18 cellular contexts compared by ENCODE assay signal in the genomic region with DNA sequence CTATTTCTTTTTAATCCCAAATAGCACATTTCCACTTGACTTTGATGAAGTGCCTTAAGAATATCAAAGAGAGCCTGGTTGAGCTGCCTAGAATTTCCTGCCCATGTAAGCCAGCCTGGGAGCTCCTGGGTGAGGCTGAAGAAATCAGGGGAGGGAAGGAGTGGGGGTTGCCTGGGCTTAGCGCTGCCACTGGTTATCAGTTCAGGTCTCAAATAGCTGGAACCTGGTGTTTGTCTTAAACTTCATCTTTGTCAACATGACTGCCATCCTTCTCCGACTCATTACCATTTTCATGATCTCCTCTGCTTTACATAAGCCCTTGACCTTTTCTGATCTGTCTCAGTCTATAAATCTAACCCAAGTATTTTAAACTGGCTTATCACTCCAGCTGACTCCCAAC.
"Had no signal": no experiment of that assay in that cellular context is flagged by ENCODE, and none has a peak within 500 bp of the region (broad histone marks: within the 10 kb centered on the region; RNA-seq: fewer than 3 reads in every experiment).

No MANE protein-coding gene starts in this region.

- H3K4me3 ChIP-seq: heart right ventricle, right atrium auricular region, sigmoid colon, skin epidermis, testis, tibial nerve, upper lobe of right lung had no signal

- H3K9me3 ChIP-seq: testis, upper lobe of right lung had no signal

- H3K9me3 Mint-ChIP-seq: neural crest cell had no signal

- H3K27me3 ChIP-seq: right atrium auricular region, testis, tibial nerve had no signal

- H3K4me3 Mint-ChIP-seq: naive thymus-derived CD8-positive, alpha-beta T cell; neural crest cell; stimulated activated naive B cell treated with anti-CD40 and anti-IgM and Interleukin-4, amounts not matched to agents 10 μg/mL and 1 μg/mL and 100 μg/mL, for 72 hours; stimulated activated naive CD8-positive, alpha-beta T cell treated with anti-CD3 and anti-CD28 coated beads, Interleukin-15, amount 100 ng/mL, for 72 hours had no signal

- H3K4me1 Mint-ChIP-seq: neural crest cell; stimulated activated naive B cell treated with anti-CD40 and anti-IgM and Interleukin-4, amounts not matched to agents 10 μg/mL and 1 μg/mL and 100 μg/mL, for 72 hours; stimulated activated naive CD8-positive, alpha-beta T cell treated with anti-CD3 and anti-CD28 coated beads, Interleukin-15, amount 100 ng/mL, for 72 hours had no signal

- DNase-seq: effector memory CD4-positive, alpha-beta T cell; heart right ventricle; kidney glomerular epithelial cell; mammary epithelial cell; naive thymus-derived CD8-positive, alpha-beta T cell; sigmoid colon; stimulated activated CD4-positive, alpha-beta T cell treated with anti-CD3 and anti-CD28 coated beads, Interleukin-2, amount 100 ng/mL, for 24 hours; stimulated activated CD4-positive, alpha-beta T cell treated with anti-CD3 and anti-CD28 coated beads, Interleukin-4, amount 100 ng/mL, for 4 hours; stimulated activated naive B cell treated with anti-CD40 and anti-IgM and Interleukin-4, amounts not matched to agents 10 μg/mL and 1 μg/mL and 100 μg/mL, for 72 hours; stimulated activated naive CD8-positive, alpha-beta T cell treated with anti-CD3 and anti-CD28 coated beads, Interleukin-15, amount 100 ng/mL, for 72 hours; upper lobe of right lung had no signal

- ATAC-seq: esophagus mucosa; heart right ventricle; left lobe of liver; naive thymus-derived CD8-positive, alpha-beta T cell; stimulated activated naive B cell treated with anti-CD40 and anti-IgM and Interleukin-4, amounts not matched to agents 10 μg/mL and 1 μg/mL and 100 μg/mL, for 72 hours; stimulated activated naive CD8-positive, alpha-beta T cell treated with anti-CD3 and anti-CD28 coated beads, Interleukin-15, amount 100 ng/mL, for 72 hours; upper lobe of right lung had no signal

- H3K27ac ChIP-seq: heart right ventricle, right atrium auricular region, sigmoid colon, skin epidermis, testis, tibial nerve, upper lobe of right lung had no signal

- H3K4me1 ChIP-seq: heart right ventricle, right atrium auricular region, sigmoid colon, testis, tibial nerve, upper lobe of right lung had no signal

- H3K36me3 ChIP-seq: heart right ventricle, right atrium auricular region, sigmoid colon, tibial nerve, upper lobe of right lung had no signal

- H3K27ac Mint-ChIP-seq: naive thymus-derived CD8-positive, alpha-beta T cell; stimulated activated naive B cell treated with anti-CD40 and anti-IgM and Interleukin-4, amounts not matched to agents 10 μg/mL and 1 μg/mL and 100 μg/mL, for 72 hours; stimulated activated naive CD8-positive, alpha-beta T cell treated with anti-CD3 and anti-CD28 coated beads, Interleukin-15, amount 100 ng/mL, for 72 hours had no signal
